14 cellular contexts compared by ENCODE assay signal in genomic region chr20:16025084-16025483, GRCh38.
A peak's percentile ranks its signal among the peaks of the same experiment; 100 is the strongest.
DNase-seq lines count a peak whose midpoint lies in the region; ATAC-seq lines count a peak whose summit lies in the region.
"Had no signal": no experiment of that assay in that cellular context is flagged by ENCODE, and none has a peak within 500 bp of the region (broad histone marks: within the 10 kb centered on the region; RNA-seq: fewer than 3 reads in every experiment).

No MANE protein-coding gene starts in this region.

- no peak overlapping the region for H3K4me3 Mint-ChIP-seq in stimulated activated memory B cell treated with anti-CD40 and anti-IgM and Interleukin-4, amounts not matched to agents 10 μg/mL and 1 μg/mL and 100 μg/mL, for 72 hours
- H3K4me3 Mint-ChIP-seq: CD8-positive, alpha-beta T cell had no signal

- DNase-seq in NCI-H2171 treated with DMSO at 0.1 percent for 48 hours (lab: John Stamatoyannopoulos, UW) (peak; percentile 82), SK-N-DZ (ENCODE audit: low spot score) (peak; percentile 20), myocyte (ENCODE audit: low read depth) (peak; percentile 86)
- DNase-seq in activated CD4-positive, CD25-positive, alpha-beta regulatory T cell treated with anti-CD3 and anti-CD28 coated beads, Interleukin-2, amount 50 U/mL, for 72 hours, result no peak
- DNase-seq: CD8-positive, alpha-beta T cell; DND-41; GOT3; NCI-H1930; Peyer's patch; Right ventricle myocardium superior had no signal

- no peaks in the 10 kb centered on the region for H3K27me3 Mint-ChIP-seq in stimulated activated memory B cell treated with anti-CD40 and anti-IgM and Interleukin-4, amounts not matched to agents 10 μg/mL and 1 μg/mL and 100 μg/mL, for 72 hours

- peaks cover 42% of the 10 kb centered on the region for H3K4me1 Mint-ChIP-seq in stimulated activated memory B cell treated with anti-CD40 and anti-IgM and Interleukin-4, amounts not matched to agents 10 μg/mL and 1 μg/mL and 100 μg/mL, for 72 hours

- peaks cover 6% of the 10 kb centered on the region for H3K9me3 Mint-ChIP-seq in stimulated activated memory B cell treated with anti-CD40 and anti-IgM and Interleukin-4, amounts not matched to agents 10 μg/mL and 1 μg/mL and 100 μg/mL, for 72 hours
- H3K9me3 Mint-ChIP-seq: CD8-positive, alpha-beta T cell had no signal

- ATAC-seq in stimulated activated memory B cell treated with anti-CD40 and anti-IgM and Interleukin-4, amounts not matched to agents 10 μg/mL and 1 μg/mL and 100 μg/mL, for 72 hours, result no peak
- ATAC-seq in GM21423 (IDR thresholded peaks at IDR 0.05; ENCODE audit: unreplicated experiment), result no peak
- no peak for ATAC-seq in GM18511 (IDR thresholded peaks at IDR 0.05; ENCODE audit: unreplicated experiment)
- ATAC-seq: CD8-positive, alpha-beta T cell; GM12878 had no signal

- peaks cover 16% of the 10 kb centered on the region for H3K36me3 Mint-ChIP-seq in stimulated activated memory B cell treated with anti-CD40 and anti-IgM and Interleukin-4, amounts not matched to agents 10 μg/mL and 1 μg/mL and 100 μg/mL, for 72 hours
- H3K36me3 Mint-ChIP-seq: CD8-positive, alpha-beta T cell had no signal

- H3K27ac Mint-ChIP-seq in stimulated activated memory B cell treated with anti-CD40 and anti-IgM and Interleukin-4, amounts not matched to agents 10 μg/mL and 1 μg/mL and 100 μg/mL, for 72 hours, result peak overlapping the region; percentile 48
- H3K27ac Mint-ChIP-seq: CD8-positive, alpha-beta T cell had no signal
